21 cellular contexts compared by ENCODE assay signal in the genomic region with DNA sequence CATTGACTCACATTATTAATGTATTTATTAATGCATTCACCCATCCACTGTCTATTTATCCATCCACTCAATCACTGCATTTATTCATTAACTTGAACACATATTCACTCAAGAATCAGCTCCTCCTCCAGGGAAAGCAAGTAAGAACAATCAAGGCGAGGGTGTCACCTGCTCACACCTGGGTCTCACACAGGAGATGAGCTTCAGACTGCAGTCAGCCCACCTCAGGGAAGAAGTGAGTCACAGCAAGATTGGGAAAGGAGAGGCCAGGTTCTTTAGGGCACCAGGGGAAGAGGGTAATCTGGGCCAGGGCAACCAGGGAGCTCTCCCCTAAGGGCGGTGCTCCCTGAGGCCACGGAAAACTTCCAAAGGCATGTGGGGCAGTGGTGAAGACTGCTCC.
DNase-seq lines count a peak whose midpoint lies in the region; ATAC-seq, FAIRE-seq and TF ChIP-seq lines count a peak whose summit lies in the region.
"Had no signal": no experiment of that assay in that cellular context is flagged by ENCODE, and none has a peak within 500 bp of the region (broad histone marks: within the 10 kb centered on the region; RNA-seq: fewer than 3 reads in every experiment).

No MANE protein-coding gene starts in this region.

- no peaks in the 10 kb centered on the region for H3K9me3 Mint-ChIP-seq in activated naive CD8-positive, alpha-beta T cell treated with anti-CD3 and anti-CD28 coated beads, Interleukin-2, amount 50 U/mL, for 24 hours
- H3K9me3 Mint-ChIP-seq: CD8-positive, alpha-beta T cell; GM23338 had no signal

- TF ChIP-seq CTCF in mammary epithelial cell (conservative IDR thresholded peaks at IDR 0.05 in 1 of 2, IDR thresholded peaks at IDR 0.05 in 1 of 2; ENCODE audit: extremely low read depth in 1 of 2, insufficient read depth in 1 of 2, low read depth in 1 of 2, low read length in 2 of 2) (no peak), keratinocyte (optimal IDR thresholded peaks at IDR 0.05 in 1 of 3, IDR thresholded peaks at IDR 0.05 in 1 of 3, conservative IDR thresholded peaks at IDR 0.05 in 1 of 3; ENCODE audit: extremely low read depth in 1 of 3, insufficient read depth in 2 of 3, low read length in 3 of 3) (no peak)

- H3K27me3 Mint-ChIP-seq in activated naive CD8-positive, alpha-beta T cell treated with anti-CD3 and anti-CD28 coated beads, Interleukin-2, amount 50 U/mL, for 24 hours = no peaks in the 10 kb centered on the region

- FAIRE-seq in keratinocyte (lab: Jason Lieb, UNC) = peak; percentile 80
- FAIRE-seq: A204.1, G401.6, GM12891, H54 had no signal

- H3K27me3 ChIP-seq in mammary epithelial cell (ENCODE audit: insufficient read depth, low read length) = no peaks in the 10 kb centered on the region
- H3K27me3 ChIP-seq in keratinocyte (ENCODE audit: control insufficient read depth, extremely low read depth, insufficient read depth, low read length) = no peaks in the 10 kb centered on the region

- intact Hi-C loops in mammary epithelial cell (cut with micrococcal nuclease) = loop anchor here (5.0 to 10.0 kb wide), 4 partner anchors 72 to 400 kb away; partner anchors contain the start of gene BCL11B

- dilution Hi-C loops in mammary epithelial cell (cut with HindIII; ENCODE audit: low sequenced_read_pairs) = no loop called here
- dilution Hi-C loops in keratinocyte (cut with MboI; ENCODE audit: extremely low pct_ligation_motif_present, low sequenced_read_pairs) = no loop called here

- CTCF ChIA-PET in mammary epithelial cell (lab: Charles Lee; ENCODE audit: low non-redundant PET) = interaction anchor here (0.6 to 0.7 kb wide), 2 partner anchors 11 to 181 kb away, joined by 3 to 4 read pairs; no protein-coding TSS in a partner anchor

- in situ Hi-C loops in mammary epithelial cell (cut with MboI; ENCODE audit: low sequenced_read_pairs in 2 of 2) = no loop called here

- no TSS peak for BruUV-seq in mammary epithelial cell (replicated peaks; lab: Mats Ljungman, UMichigan)

- H3K9me3 ChIP-seq in mammary epithelial cell (replicated peaks; ENCODE audit: insufficient read depth, low read length) (no peaks in the 10 kb centered on the region), keratinocyte (ENCODE audit: control insufficient read depth, low read depth, low read length) (no peaks in the 10 kb centered on the region)

- 41% methylated on average over 3 of the region's 3 CpGs for WGBS in mammary epithelial cell (ENCODE audit: low coverage, missing lambda C conversion rate)

- no peaks in the 10 kb centered on the region for H3K79me2 ChIP-seq in mammary epithelial cell (ENCODE audit: insufficient read depth, low read length)
- H3K79me2 ChIP-seq in keratinocyte (ENCODE audit: control insufficient read depth, insufficient read depth, low read length) = no peaks in the 10 kb centered on the region

- H3K4me1 ChIP-seq in mammary epithelial cell (ENCODE audit: insufficient read depth, low read length) = peaks cover 65% of the 10 kb centered on the region
- peaks cover 64% of the 10 kb centered on the region for H3K4me1 ChIP-seq in keratinocyte (ENCODE audit: control insufficient read depth, extremely low read depth, insufficient read depth, low read length)

- H3K36me3 ChIP-seq in mammary epithelial cell (ENCODE audit: insufficient read depth, low read length) (no peaks in the 10 kb centered on the region), keratinocyte (ENCODE audit: control insufficient read depth in 2 of 2, extremely low read depth in 1 of 2, insufficient read depth in 2 of 2, low read length in 2 of 2) (no peaks in the 10 kb centered on the region)

- H3K36me3 Mint-ChIP-seq in activated naive CD8-positive, alpha-beta T cell treated with anti-CD3 and anti-CD28 coated beads, Interleukin-2, amount 50 U/mL, for 24 hours (ENCODE audit: low read depth) = no peaks in the 10 kb centered on the region
- H3K36me3 Mint-ChIP-seq: CD8-positive, alpha-beta T cell had no signal

- H3K9ac ChIP-seq in mammary epithelial cell (ENCODE audit: insufficient read depth, low read length) = no peak overlapping the region
- no peak overlapping the region for H3K9ac ChIP-seq in keratinocyte (ENCODE audit: control insufficient read depth, extremely low read depth, insufficient read depth, low read length)

- no peak overlapping the region for H3K4me3 Mint-ChIP-seq in activated naive CD8-positive, alpha-beta T cell treated with anti-CD3 and anti-CD28 coated beads, Interleukin-2, amount 50 U/mL, for 24 hours
- H3K4me3 Mint-ChIP-seq: CD8-positive, alpha-beta T cell; GM23338 had no signal

- H3K4me3 ChIP-seq in mammary epithelial cell (replicated peaks in 1 of 3; ENCODE audit: insufficient read depth in 1 of 3, low read depth in 2 of 3, low read length in 3 of 3) (no peak overlapping the region), keratinocyte (ENCODE audit: control insufficient read depth in 2 of 3, extremely low read depth in 1 of 3, insufficient read depth in 2 of 3, low read depth in 1 of 3, low read length in 3 of 3) (no peak overlapping the region)
- H3K4me3 ChIP-seq: GM23338 had no signal

- H4K20me1 ChIP-seq in mammary epithelial cell (ENCODE audit: insufficient read depth, low read length) (no peaks in the 10 kb centered on the region), keratinocyte (ENCODE audit: control insufficient read depth, extremely low read depth, insufficient read depth, low read length) (no peaks in the 10 kb centered on the region)

- no peak for ATAC-seq in activated CD4-positive, CD25-positive, alpha-beta regulatory T cell treated with anti-CD3 and anti-CD28 coated beads, Interleukin-2, amount 50 U/mL, for 24 hours
- ATAC-seq in HG03196 (IDR thresholded peaks at IDR 0.05; ENCODE audit: unreplicated experiment) = no peak
- ATAC-seq in activated naive CD8-positive, alpha-beta T cell treated with anti-CD3 and anti-CD28 coated beads, Interleukin-2, amount 50 U/mL, for 24 hours = no peak
- ATAC-seq: CD8-positive, alpha-beta T cell; GM23338 had no signal

- H3K27ac Mint-ChIP-seq in activated naive CD8-positive, alpha-beta T cell treated with anti-CD3 and anti-CD28 coated beads, Interleukin-2, amount 50 U/mL, for 24 hours = no peak overlapping the region
- H3K27ac Mint-ChIP-seq: CD8-positive, alpha-beta T cell; GM23338 had no signal

- H3K4me2 ChIP-seq in mammary epithelial cell (ENCODE audit: insufficient read depth, low read depth, low read length) = no peak overlapping the region
- peak overlapping the region; percentile 31 for H3K4me2 ChIP-seq in keratinocyte (ENCODE audit: control insufficient read depth, extremely low read depth, insufficient read depth, low read depth, low read length)
- H3K4me2 ChIP-seq: GM23338 had no signal

- H3K27ac ChIP-seq in mammary epithelial cell (ENCODE audit: insufficient read depth, low read depth, low read length) (peak overlapping the region; percentile 13), keratinocyte (ENCODE audit: control insufficient read depth, insufficient read depth, low read length) (peak overlapping the region; percentile 30)
- H3K27ac ChIP-seq: C4-2B, HL-60 had no signal

- no peaks in the 10 kb centered on the region for H3K9me1 ChIP-seq in keratinocyte (ENCODE audit: control insufficient read depth, extremely low read depth, insufficient read depth, low read length)

- peaks cover 5% of the 10 kb centered on the region for H3K4me1 Mint-ChIP-seq in activated naive CD8-positive, alpha-beta T cell treated with anti-CD3 and anti-CD28 coated beads, Interleukin-2, amount 50 U/mL, for 24 hours

- H2AFZ ChIP-seq in mammary epithelial cell (ENCODE audit: low read depth, low read length) = no peak overlapping the region
- H2AFZ ChIP-seq in keratinocyte (ENCODE audit: control insufficient read depth, low read length) = no peak overlapping the region
- H2AFZ ChIP-seq: GM23338 had no signal

- DNase-seq in Daoy (ENCODE audit: low read depth) (peak; percentile 32), mammary epithelial cell (peak; percentile 59), keratinocyte (ENCODE audit: low read depth, low spot score) (peak; percentile 56)
- DNase-seq in activated naive CD8-positive, alpha-beta T cell treated with anti-CD3 and anti-CD28 coated beads, Interleukin-2, amount 50 U/mL, for 24 hours = no peak
- DNase-seq in effector CD4-positive, alpha-beta T cell = no peak
- DNase-seq: AML-193; CD8-positive, alpha-beta T cell; COR-L47; DMS 273 treated with DMSO at 0.1 percent for 48 hours; DMS53; DND-41; HCEC 1CT had no signal

Comparison
In these comparisons a context has a peak if more than half of its experiments do, and no peak if none do; other contexts are left out.
1. DNase-seq: peak in Daoy (single experiment), mammary epithelial cell (single experiment) and keratinocyte (single experiment); none in activated naive CD8-positive, alpha-beta T cell treated with anti-CD3 and anti-CD28 coated beads, Interleukin-2, amount 50 U/mL, for 24 hours (single experiment) and effector CD4-positive, alpha-beta T cell (single experiment).